Comparison of ENCODE assay signal across 16 cellular contexts in the genomic region with DNA sequence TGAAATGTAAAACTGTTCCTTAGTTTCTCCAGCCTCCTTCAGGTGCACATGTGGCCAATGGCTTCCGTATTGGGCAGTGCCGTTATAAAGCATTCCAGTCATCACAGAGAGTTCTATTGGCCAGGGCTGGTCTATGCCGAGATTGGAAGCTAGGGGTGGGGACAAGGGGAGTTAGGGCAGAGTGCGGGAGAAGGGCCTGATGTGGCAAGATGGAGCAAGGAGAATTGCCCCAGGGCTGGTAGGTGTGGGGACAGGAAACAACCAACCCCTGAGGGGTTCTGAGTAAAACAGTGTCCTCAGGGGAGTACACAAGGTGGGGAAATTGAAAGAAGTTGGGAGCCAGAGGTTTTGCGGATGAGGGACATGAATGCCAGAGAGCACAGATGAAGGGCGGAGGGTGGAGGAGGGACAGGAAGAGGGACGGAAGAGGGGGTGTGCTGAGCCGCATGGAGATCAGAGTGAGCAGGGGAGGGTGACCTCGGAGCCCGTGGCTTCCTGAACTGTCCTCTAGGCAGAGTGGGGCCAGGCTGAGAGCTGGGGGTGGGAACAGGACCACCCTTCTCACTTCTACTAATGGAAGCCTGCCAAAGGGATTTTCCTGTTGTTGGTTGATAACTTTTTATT. TPM values are rescaled to one million over a fixed set of nuclear protein-coding genes. Genes with fewer than 3 reads are reported as not detected.
DNase-seq lines count a peak whose midpoint lies in the region; ATAC-seq, FAIRE-seq and TF ChIP-seq lines count a peak whose summit lies in the region.
"Had no signal": no experiment of that assay in that cellular context is flagged by ENCODE, and none has a peak within 500 bp of the region (broad histone marks: within the 10 kb centered on the region; RNA-seq: fewer than 3 reads in every experiment).

No MANE protein-coding gene starts in this region.

- H3K56ac ChIP-seq in H1 (replicated peaks; ENCODE audit: insufficient read length, low read depth, low read length) = no peak overlapping the region

- H2AFZ ChIP-seq in Loucy (ENCODE audit: low read length) (peak overlapping the region; percentile 68), H1 (ENCODE audit: low read length) (peak overlapping the region; percentile 95)

- H3K4me3 ChIP-seq in Loucy (ENCODE audit: low read length, poor library complexity, severe bottlenecking) (no peak overlapping the region), H1 (ENCODE audit: extremely low read depth in 1 of 4, insufficient read depth in 2 of 4, low read depth in 3 of 4, low read length in 4 of 4) (no peak overlapping the region), spleen (peak overlapping the region in 1 of 8 donors; percentile 2)
- H3K4me3 ChIP-seq: upper lobe of right lung had no signal

- H3K9me3 ChIP-seq in Loucy (ENCODE audit: insufficient read depth, low read depth, low read length) (no peaks in the 10 kb centered on the region), H1 (ENCODE audit: insufficient read depth in 2 of 2, low read depth in 1 of 2, low read length in 1 of 2) (no peaks in the 10 kb centered on the region), spleen (no peaks in the 10 kb centered on the region)
- H3K9me3 ChIP-seq: upper lobe of right lung had no signal

- H3K36me3 ChIP-seq in Loucy (ENCODE audit: insufficient read depth, low read length) (no peaks in the 10 kb centered on the region), H1 (ENCODE audit: control insufficient read depth in 2 of 4, insufficient read depth in 4 of 4, low read length in 3 of 4) (no peaks in the 10 kb centered on the region), spleen (no peaks in the 10 kb centered on the region)
- H3K36me3 ChIP-seq: upper lobe of right lung had no signal

- H4K20me1 ChIP-seq in Loucy (ENCODE audit: insufficient read depth, low read length, poor library complexity, severe bottlenecking) (no peaks in the 10 kb centered on the region), H1 (replicated peaks in 1 of 2; ENCODE audit: control insufficient read depth in 1 of 2, insufficient read depth in 2 of 2, low read length in 2 of 2) (no peaks in the 10 kb centered on the region)

- TF ChIP-seq CTCF in Loucy (conservative IDR thresholded peaks at IDR 0.05; ENCODE audit: low read length) = no peak
- no peak for TF ChIP-seq CTCF in H1 (IDR thresholded peaks at IDR 0.05; ENCODE audit: control extremely low read depth in 1 of 3, insufficient read depth in 1 of 3, low read depth in 1 of 3, low read length in 3 of 3)
- TF ChIP-seq CTCF in spleen (IDR thresholded peaks at IDR 0.05 in 8 of 11, conservative IDR thresholded peaks at IDR 0.05 in 3 of 11) = no peak

- WGBS in H1 (ENCODE audit: extremely low coverage in 1 of 2, insufficient coverage in 1 of 2, insufficient read length in 1 of 2, insufficient replicate concordance in 2 of 2, low coverage in 1 of 2, low lambda C conversion rate in 2 of 2, missing lambda C conversion rate in 1 of 2), 2 experiments = 64% methylated on average over 10 of the region's 10 CpGs; no CpG with 5 or more reads in 1 of the 2 experiments
- WGBS in spleen, 5 donors = 20 to 30% (median 24%) methylated on average over 10 of the region's 10 CpGs

- no peaks in the 10 kb centered on the region for H3F3A ChIP-seq in Loucy (ENCODE audit: low read depth)

- H4K8ac ChIP-seq in H1 (ENCODE audit: extremely low read depth, insufficient read depth, low read length) = peak overlapping the region; percentile 79; the same call in 1 of the 2 replicates

- H3K18ac ChIP-seq in H1 (ENCODE audit: extremely low read depth, low read length) = no peak overlapping the region

- no peak overlapping the region; the same call in 1 of the 2 replicates for H2BK20ac ChIP-seq in H1 (ENCODE audit: low read length)

- H2BK12ac ChIP-seq in H1 (ENCODE audit: low read depth, low read length) = 0 out of 2 replicates have a peak overlapping the region, but pooled peaks have one; percentile 33

- no peak overlapping the region for H4K91ac ChIP-seq in H1 (replicated peaks; ENCODE audit: insufficient read length, low read length)

- CTCF ChIA-PET in H1 (lab: Charles Lee; ENCODE audit: partially characterized antibody) = interaction anchor here (0.9 to 1.3 kb wide), 4 partner anchors 10 to 420 kb away, joined by 3 read pairs; no protein-coding TSS in a partner anchor

- no peak overlapping the region for H3K14ac ChIP-seq in H1 (ENCODE audit: insufficient read length)

- H3K27me3 Mint-ChIP-seq in activated T-cell treated with anti-CD3 and anti-CD28 coated beads, Interleukin-2, amount 50 U/mL, for 72 hours (ENCODE audit: low read depth) = peaks cover 31% of the 10 kb centered on the region
- peaks cover 29% of the 10 kb centered on the region for H3K27me3 Mint-ChIP-seq in activated T-cell treated with anti-CD3 and anti-CD28 coated beads, Interleukin-2, amount 50 U/mL, for 24 hours

- intact Hi-C loops in spleen (cut with DNase I; ENCODE audit: low total_unique reads) = no loop called here

- H2BK120ac ChIP-seq in H1 (replicated peaks; ENCODE audit: low read depth, low read length) = no peak overlapping the region

- peak in 1 of 2 donors; percentile 6 for DNase-seq in activated T-cell treated with anti-CD3 and anti-CD28 coated beads, Interleukin-2, amount 50 U/mL, for 72 hours
- DNase-seq in activated T-cell treated with anti-CD3 and anti-CD28 coated beads, Interleukin-2, amount 50 U/mL, for 24 hours = no peak
- DNase-seq in H1 (ENCODE audit: low read depth in 1 of 2, low spot score in 2 of 2) = peak in 1 of 2 experiments; percentile 47
- peak; percentile 73 for DNase-seq in spleen
- DNase-seq in frontal cortex (ENCODE audit: low spot score in 2 of 2) = no peak
- no peak for DNase-seq in HK-2 (ENCODE audit: unreplicated experiment)
- no peak for DNase-seq in stimulated activated CD4-positive, alpha-beta T cell treated with anti-CD3 and anti-CD28 coated beads, Interleukin-4, amount 100 ng/mL, for 4 hours
- DNase-seq: activated CD4-positive, CD25-positive, alpha-beta regulatory T cell; glutamatergic neuron; NCI-H82 had no signal

- H3K79me1 ChIP-seq in H1 (ENCODE audit: low read depth, low read length) = no peaks in the 10 kb centered on the region

- no peak overlapping the region for H3K4ac ChIP-seq in H1 (replicated peaks; ENCODE audit: insufficient read length, low read depth, low read length)

- no peaks in the 10 kb centered on the region for H3K23me2 ChIP-seq in H1 (ENCODE audit: low read depth, low read length)

- no peak for TF ChIP-seq RAD21 in H1 (IDR thresholded peaks at IDR 0.05 in 1 of 2, conservative IDR thresholded peaks at IDR 0.05 in 1 of 2; ENCODE audit: low read depth in 2 of 2, low read length in 2 of 2)

- POLR2A ChIA-PET in H1 (lab: Charles Lee; ENCODE audit: partially characterized antibody) = interaction anchor here (1.0 kb wide), 1 partner anchor 10 kb away, joined by 5 read pairs; the partner anchor contains the start of gene ATP6V1C2

- no peak overlapping the region for H3K23ac ChIP-seq in H1 (ENCODE audit: insufficient read length)

- H2BK15ac ChIP-seq in H1 (ENCODE audit: low read length) = peak overlapping the region; percentile 12; the same call in 1 of the 2 replicates

- H3K79me2 ChIP-seq in Loucy (ENCODE audit: insufficient read depth, low read length) (no peaks in the 10 kb centered on the region), H1 (ENCODE audit: control insufficient read depth in 1 of 2, insufficient read depth in 2 of 2, low read length in 2 of 2) (no peaks in the 10 kb centered on the region)

- no peak overlapping the region for H3K4me2 ChIP-seq in Loucy (ENCODE audit: low read depth, low read length, poor library complexity, severe bottlenecking)
- H3K4me2 ChIP-seq in H1 (ENCODE audit: insufficient read depth in 1 of 2, low read depth in 2 of 2, low read length in 2 of 2) = no peak overlapping the region

- no peaks in the 10 kb centered on the region for H3K9me2 ChIP-seq in Loucy (replicated peaks; ENCODE audit: low read depth, low read length)

- no peak overlapping the region for H3K9ac ChIP-seq in Loucy (ENCODE audit: low read depth, low read length, poor library complexity, severe bottlenecking)
- no peak overlapping the region for H3K9ac ChIP-seq in H1 (replicated peaks in 1 of 4; ENCODE audit: extremely low read depth in 1 of 4, low read depth in 3 of 4, low read length in 3 of 4)

- no peak overlapping the region for H4K5ac ChIP-seq in H1 (ENCODE audit: insufficient read length, low read depth, low read length)

- no peaks in the 10 kb centered on the region for H3K9me3 Mint-ChIP-seq in activated T-cell treated with anti-CD3 and anti-CD28 coated beads, Interleukin-2, amount 50 U/mL, for 72 hours
- no peaks in the 10 kb centered on the region for H3K9me3 Mint-ChIP-seq in activated T-cell treated with anti-CD3 and anti-CD28 coated beads, Interleukin-2, amount 50 U/mL, for 24 hours
- H3K9me3 Mint-ChIP-seq: dendritic cell treated with granulocyte-macrophage colony-stimulating factor and Interleukin-4, amounts not matched to agents 40 ng/mL and 50 ng/mL, for 4 days; stimulated activated memory B cell treated with anti-CD40 and anti-IgM and Interleukin-4, amounts not matched to agents 10 μg/mL and 1 μg/mL and 100 μg/mL, for 72 hours had no signal

- peak; percentile 39 to 54 for ATAC-seq in activated T-cell treated with anti-CD3 and anti-CD28 coated beads, Interleukin-2, amount 50 U/mL, for 72 hours (replicated peaks in 1 of 2)
- ATAC-seq: esophagus mucosa; stimulated activated memory B cell treated with anti-CD40 and anti-IgM and Interleukin-4, amounts not matched to agents 10 μg/mL and 1 μg/mL and 100 μg/mL, for 72 hours; upper lobe of right lung had no signal

- H3K27ac ChIP-seq in H1 (ENCODE audit: low read depth, low read length) (no peak overlapping the region), spleen (no peak overlapping the region)
- H3K27ac ChIP-seq: upper lobe of right lung had no signal

- no peak for FAIRE-seq in H1 (lab: Jason Lieb, UNC)
- FAIRE-seq in frontal cortex (lab: Jason Lieb, UNC) = no peak

- no peaks in the 10 kb centered on the region for H3K36me3 Mint-ChIP-seq in activated T-cell treated with anti-CD3 and anti-CD28 coated beads, Interleukin-2, amount 50 U/mL, for 72 hours (ENCODE audit: insufficient read depth in 2 of 2)
- no peaks in the 10 kb centered on the region for H3K36me3 Mint-ChIP-seq in activated T-cell treated with anti-CD3 and anti-CD28 coated beads, Interleukin-2, amount 50 U/mL, for 24 hours (ENCODE audit: low read depth)
- H3K36me3 Mint-ChIP-seq: stimulated activated memory B cell treated with anti-CD40 and anti-IgM and Interleukin-4, amounts not matched to agents 10 μg/mL and 1 μg/mL and 100 μg/mL, for 72 hours had no signal

- H3K27ac Mint-ChIP-seq in activated T-cell treated with anti-CD3 and anti-CD28 coated beads, Interleukin-2, amount 50 U/mL, for 72 hours = no peak overlapping the region
- H3K27ac Mint-ChIP-seq in activated T-cell treated with anti-CD3 and anti-CD28 coated beads, Interleukin-2, amount 50 U/mL, for 24 hours = no peak overlapping the region
- H3K27ac Mint-ChIP-seq: dendritic cell treated with granulocyte-macrophage colony-stimulating factor and Interleukin-4, amounts not matched to agents 40 ng/mL and 50 ng/mL, for 4 days; stimulated activated memory B cell treated with anti-CD40 and anti-IgM and Interleukin-4, amounts not matched to agents 10 μg/mL and 1 μg/mL and 100 μg/mL, for 72 hours had no signal

- no peak for TF ChIP-seq EP300 in H1 (IDR thresholded peaks at IDR 0.05; ENCODE audit: borderline replicate concordance in 1 of 2, low read depth in 2 of 2, low read length in 2 of 2)

- peaks cover 7% of the 10 kb centered on the region for H3K4me1 Mint-ChIP-seq in activated T-cell treated with anti-CD3 and anti-CD28 coated beads, Interleukin-2, amount 50 U/mL, for 72 hours (ENCODE audit: low read depth)
- peaks cover 5% of the 10 kb centered on the region for H3K4me1 Mint-ChIP-seq in activated T-cell treated with anti-CD3 and anti-CD28 coated beads, Interleukin-2, amount 50 U/mL, for 24 hours (ENCODE audit: low read depth)

- H3K27me3 ChIP-seq in Loucy (ENCODE audit: insufficient read depth, low read length, poor library complexity, severe bottlenecking) = no peaks in the 10 kb centered on the region
- H3K27me3 ChIP-seq in H1 (replicated peaks in 1 of 4; ENCODE audit: control insufficient read depth in 3 of 4, extremely low read depth in 1 of 4, insufficient read depth in 3 of 4, low read length in 3 of 4) = no peaks in the 10 kb centered on the region
- peaks cover 0 to 46% (median 0%) of the 10 kb centered on the region in 7 donors for H3K27me3 ChIP-seq in spleen (replicated peaks in 1 of 7)

- H3K4me1 ChIP-seq in Loucy (ENCODE audit: insufficient read depth, low read length, poor library complexity, severe bottlenecking) (no peaks in the 10 kb centered on the region), H1 (replicated peaks in 1 of 4; ENCODE audit: control insufficient read depth in 3 of 4, insufficient read depth in 4 of 4, low read length in 3 of 4) (peaks cover 0 to 7% (median 0%) of the 10 kb centered on the region in 4 experiments; a peak in 2 of 7 replicates), spleen (peaks cover 0 to 10% (median 4%) of the 10 kb centered on the region in 6 donors)
- H3K4me1 ChIP-seq: upper lobe of right lung had no signal

- H2BK5ac ChIP-seq in H1 (ENCODE audit: low read depth, low read length) = no peak overlapping the region; the same call in 1 of the 2 replicates

- peak overlapping the region; percentile 1 to 74 for H3K4me3 Mint-ChIP-seq in activated T-cell treated with anti-CD3 and anti-CD28 coated beads, Interleukin-2, amount 50 U/mL, for 72 hours
- H3K4me3 Mint-ChIP-seq in activated T-cell treated with anti-CD3 and anti-CD28 coated beads, Interleukin-2, amount 50 U/mL, for 24 hours = no peak overlapping the region
- H3K4me3 Mint-ChIP-seq: dendritic cell treated with granulocyte-macrophage colony-stimulating factor and Interleukin-4, amounts not matched to agents 40 ng/mL and 50 ng/mL, for 4 days; stimulated activated memory B cell treated with anti-CD40 and anti-IgM and Interleukin-4, amounts not matched to agents 10 μg/mL and 1 μg/mL and 100 μg/mL, for 72 hours had no signal

- TF ChIP-seq POLR2A in H1 (IDR thresholded peaks at IDR 0.05; ENCODE audit: control extremely low read depth in 1 of 2, low read depth in 2 of 2, low read length in 2 of 2) (no peak), spleen (IDR thresholded peaks at IDR 0.05) (no peak)

- no peak overlapping the region for H2AK5ac ChIP-seq in H1 (ENCODE audit: low read depth, low read length)

RNA-seq across cellular contexts. Expression of gene ATP6V1C2, which starts 9.1 kb away (rescaled TPM):
- under 1 TPM in 1 of 2 donors, not detected in 1; 0.21 TPM for total RNA-seq in activated T-cell treated with anti-CD3 and anti-CD28 coated beads, Interleukin-2, amount 50 U/mL, for 72 hours
- total RNA-seq in H1 (2021; fragmentation: NEBNext Ultra II Directional; extraction: Animal tissue kit (Norgen Biotek cat#: 25700)) = 0.63 and 0.74 TPM in 2 replicates
- polyA plus RNA-seq in H1 (2011; rRNA removed) (0.29 and 0.36 TPM in 2 replicates), spleen (under 1 TPM; 0.45 to 0.70 (median 0.54) TPM)
- polyA plus RNA-seq in H1 (2011; cell fraction: cytosol; rRNA removed) = 0.41 TPM
- 1.5 TPM for polyA plus RNA-seq in H1 (2011; cell fraction: nucleus; rRNA removed)
- 1.7 to 2.8 TPM (median 1.8 TPM) in 4 replicates for polyA plus RNA-seq in H1 (2012, experiment 1 of 2)
- 0.39 TPM for polyA plus RNA-seq in H1 (2012, experiment 2 of 2)
- 0.47 TPM for polyA plus RNA-seq in H1 (2013, experiment 1 of 2)
- polyA plus RNA-seq in H1 (2013, experiment 2 of 2) = 0.74 TPM
- polyA minus RNA-seq in H1 (2011; rRNA and poly(A)+ RNA removed) = 0.22 and 0.28 TPM in 2 replicates
- not detected for polyA minus RNA-seq in H1 (2011; cell fraction: cytosol; rRNA and poly(A)+ RNA removed)
- 0.90 TPM for polyA minus RNA-seq in H1 (2011; cell fraction: nucleus; rRNA and poly(A)+ RNA removed)
- total RNA-seq in spleen (1 to 10 TPM in 2 of 7 donors, under 1 TPM in 2, not detected in 3; 0.23 to 9.2 (median 0.93) TPM), frontal cortex (1.2 TPM)
- total RNA-seq: T-helper 1 cell treated with Interleukin-12 subunit alpha and Interleukin-12 subunit beta and Interleukin-4 antibody, amounts not matched to agents 30 ng/mL and 1 ng/mL, for 36 hours; upper lobe of right lung had no signal

RNA-seq across cellular contexts. Expression of gene NOL10, which starts 22.5 kb away (rescaled TPM):
- total RNA-seq in activated T-cell treated with anti-CD3 and anti-CD28 coated beads, Interleukin-2, amount 50 U/mL, for 72 hours = 10 to 100 TPM; 24.6 to 33.1 TPM
- 36.9 and 39.5 TPM in 2 replicates for total RNA-seq in H1 (2021; fragmentation: NEBNext Ultra II Directional; extraction: Animal tissue kit (Norgen Biotek cat#: 25700))
- polyA plus RNA-seq in H1 (2011; rRNA removed) = 11.1 and 14.4 TPM in 2 replicates
- 15.8 TPM for polyA plus RNA-seq in H1 (2011; cell fraction: cytosol; rRNA removed)
- 9.2 TPM for polyA plus RNA-seq in H1 (2011; cell fraction: nucleus; rRNA removed)
- polyA plus RNA-seq in H1 (2012, experiment 1 of 2) = 19.0 to 28.9 TPM (median 21.3 TPM) in 4 replicates
- 2.6 TPM for polyA plus RNA-seq in H1 (2012, experiment 2 of 2)
- polyA plus RNA-seq in H1 (2013, experiment 1 of 2) = 24.1 TPM
- 24.6 TPM for polyA plus RNA-seq in H1 (2013, experiment 2 of 2)
- polyA minus RNA-seq in H1 (2011; rRNA and poly(A)+ RNA removed) = 35.8 and 51.4 TPM in 2 replicates
- 22.0 TPM for polyA minus RNA-seq in H1 (2011; cell fraction: cytosol; rRNA and poly(A)+ RNA removed)
- 28.0 TPM for polyA minus RNA-seq in H1 (2011; cell fraction: nucleus; rRNA and poly(A)+ RNA removed)
- 10 to 100 TPM; 19.3 to 32.8 (median 28.0) TPM for total RNA-seq in spleen
- 10 to 100 TPM in 1 of 3 donors, 1 to 10 TPM in 2; 7.4 to 10.0 (median 7.5) TPM for polyA plus RNA-seq in spleen
- total RNA-seq in frontal cortex = 63.6 TPM
